ENCODE assay signal across 13 cellular contexts in the genomic region with DNA sequence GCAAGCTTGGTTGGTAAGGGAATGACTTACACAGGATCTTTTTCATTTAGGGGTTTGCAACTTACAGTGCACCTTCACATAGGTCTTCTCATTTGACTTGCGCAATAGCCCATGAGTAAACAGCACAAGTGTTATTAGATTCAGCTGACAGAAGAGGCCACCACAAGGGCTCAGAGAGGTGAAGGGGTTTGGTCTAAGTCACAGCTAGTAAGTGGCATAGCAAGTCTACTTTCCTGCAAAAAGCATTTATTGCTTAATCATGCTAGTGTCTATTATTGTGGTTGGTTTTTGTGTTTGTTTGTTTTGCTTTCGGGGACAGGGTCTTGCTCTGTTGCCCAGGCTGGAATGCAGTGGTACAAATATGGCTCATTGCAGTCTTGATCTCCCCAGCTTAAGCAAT.
A peak's percentile ranks its signal among the peaks of the same experiment; 100 is the strongest.
DNase-seq lines count a peak whose midpoint lies in the region; ATAC-seq and TF ChIP-seq lines count a peak whose summit lies in the region.
"Had no signal": no experiment of that assay in that cellular context is flagged by ENCODE, and none has a peak within 500 bp of the region (broad histone marks: within the 10 kb centered on the region; RNA-seq: fewer than 3 reads in every experiment).

No MANE protein-coding gene starts in this region.

- TF ChIP-seq CTCF in right lobe of liver (IDR thresholded peaks at IDR 0.05) (no peak), ovary (IDR thresholded peaks at IDR 0.05) (no peak), heart right ventricle (IDR thresholded peaks at IDR 0.05) (no peak)

- peaks cover 21% of the 10 kb centered on the region for H3K4me1 ChIP-seq in adipocyte (ENCODE audit: control insufficient read depth, insufficient read depth, low read length)
- peaks cover 0 to 14% (median 0%) of the 10 kb centered on the region in 4 donors for H3K4me1 ChIP-seq in right lobe of liver
- H3K4me1 ChIP-seq in ovary (ENCODE audit: insufficient read depth), result no peaks in the 10 kb centered on the region
- peaks cover 0 to 10% (median 0%) of the 10 kb centered on the region in 9 donors for H3K4me1 ChIP-seq in heart right ventricle

- intact Hi-C loops in right lobe of liver (cut with DNase I), result no loop called here
- intact Hi-C loops in ovary (cut with DNase I), result no loop called here
- intact Hi-C loops in heart right ventricle (cut with DNase I), result no loop called here

- TF ChIP-seq POLR2A in right lobe of liver (IDR thresholded peaks at IDR 0.05) (no peak), ovary (IDR thresholded peaks at IDR 0.05) (no peak)

- no peak overlapping the region for H3K9ac ChIP-seq in adipocyte (ENCODE audit: low read length)

- H3K4me3 ChIP-seq in adipocyte (ENCODE audit: low read length) (no peak overlapping the region), right lobe of liver (no peak overlapping the region), ovary (no peak overlapping the region), heart right ventricle (no peak overlapping the region)
- H3K4me3 ChIP-seq: coronary artery had no signal

- no peak for TF ChIP-seq EP300 in ovary (IDR thresholded peaks at IDR 0.05)

- ATAC-seq in right lobe of liver, result peak; percentile 56 to 78 (median 72)
- ATAC-seq in GM19023 (IDR thresholded peaks at IDR 0.05; ENCODE audit: unreplicated experiment), result no peak
- ATAC-seq in heart right ventricle, result no peak
- ATAC-seq: foreskin keratinocyte had no signal

- H3K9me3 ChIP-seq in adipocyte (ENCODE audit: control insufficient read depth, low read length), result no peaks in the 10 kb centered on the region
- H3K9me3 ChIP-seq in right lobe of liver, result no peaks in the 10 kb centered on the region
- H3K9me3 ChIP-seq in ovary, result no peaks in the 10 kb centered on the region
- no peaks in the 10 kb centered on the region for H3K9me3 ChIP-seq in heart right ventricle

- H3K27ac ChIP-seq in right lobe of liver (no peak overlapping the region), ovary (no peak overlapping the region), heart right ventricle (no peak overlapping the region)
- H3K27ac ChIP-seq: coronary artery, foreskin keratinocyte had no signal

- H3K27me3 ChIP-seq in adipocyte (replicated peaks; ENCODE audit: control insufficient read depth, insufficient read depth, low read length) (no peaks in the 10 kb centered on the region), right lobe of liver (no peaks in the 10 kb centered on the region), ovary (no peaks in the 10 kb centered on the region), heart right ventricle (no peaks in the 10 kb centered on the region)
- H3K27me3 ChIP-seq: foreskin keratinocyte had no signal

- H3K36me3 ChIP-seq in adipocyte (ENCODE audit: control insufficient read depth, insufficient read depth, low read length, severe bottlenecking) (no peaks in the 10 kb centered on the region), right lobe of liver (no peaks in the 10 kb centered on the region), ovary (no peaks in the 10 kb centered on the region), heart right ventricle (no peaks in the 10 kb centered on the region)

- WGBS in right lobe of liver (ENCODE audit: insufficient coverage, low coverage, low lambda C conversion rate, missing lambda C conversion rate), result 38% methylated on average over 2 of the region's 2 CpGs
- 69 to 96% (median 81%) methylated on average over 2 of the region's 2 CpGs for WGBS in ovary, 3 donors
- WGBS in heart right ventricle, 2 donors, result 63 to 97% methylated on average over 2 of the region's 2 CpGs

- DNase-seq in COLO668 (lab: John Stamatoyannopoulos, UW; ENCODE audit: unreplicated experiment) (peak; percentile 16), LoVo (ENCODE audit: low spot score) (peak; percentile 66), adipocyte (ENCODE audit: low read depth) (peak; percentile 14), right lobe of liver (no peak), NCI-H226 (no peak), ovary (no peak), heart right ventricle (no peak)
- DNase-seq: NCI-H1694 treated with DMSO at 0.1 percent for 48 hours; stimulated activated CD4-positive, alpha-beta T cell treated with anti-CD3 and anti-CD28 coated beads, Interleukin-2, amount 100 ng/mL, for 24 hours; stimulated activated naive CD4-positive, alpha-beta T cell had no signal

Comparison
In these comparisons a context has a peak if more than half of its experiments do, and no peak if none do; other contexts are left out.
1. DNase-seq: peak in COLO668 (single experiment), LoVo (single experiment) and adipocyte (single experiment); none in right lobe of liver (0 of 3), NCI-H226 (single experiment), ovary (0 of 5) and heart right ventricle (0 of 2).
2. ATAC-seq: peak in right lobe of liver (4 of 4); none in GM19023 (single experiment) and heart right ventricle (0 of 8).